23 cellular contexts compared by ENCODE assay signal in genomic region chr21:45857761-45858160, GRCh38.
DNase-seq lines count a peak whose midpoint lies in the region; ATAC-seq, FAIRE-seq and TF ChIP-seq lines count a peak whose summit lies in the region.
"Had no signal": no experiment of that assay in that cellular context is flagged by ENCODE, and none has a peak within 500 bp of the region (broad histone marks: within the 10 kb centered on the region; RNA-seq: fewer than 3 reads in every experiment).

No MANE protein-coding gene starts in this region.

- H3K27ac ChIP-seq in H1 (ENCODE audit: low read depth, low read length), result no peak overlapping the region
- H3K27ac ChIP-seq in neuronal stem cell (replicated peaks; ENCODE audit: low read length), result no peak overlapping the region
- H3K27ac ChIP-seq in lower lobe of right lung, result no peak overlapping the region

- H2BK5ac ChIP-seq in H1 (ENCODE audit: low read depth, low read length) (no peak overlapping the region), neuronal stem cell (ENCODE audit: low read length) (no peak overlapping the region)

- ATAC-seq in activated CD8-positive, alpha-beta memory T cell treated with anti-CD3 and anti-CD28 coated beads, Interleukin-2, amount 10 ng/mL, durations not matched to agents 7 days and 5 days, result no peak
- ATAC-seq in HG02973 (IDR thresholded peaks at IDR 0.05; ENCODE audit: unreplicated experiment), result no peak
- ATAC-seq in lower lobe of right lung, result no peak
- ATAC-seq in HG03442 (IDR thresholded peaks at IDR 0.05; ENCODE audit: unreplicated experiment), result no peak
- ATAC-seq: Panc1 had no signal

- H3K9ac ChIP-seq in H1 (replicated peaks in 1 of 4; ENCODE audit: extremely low read depth in 1 of 4, low read depth in 3 of 4, low read length in 3 of 4) (no peak overlapping the region), neuronal stem cell (ENCODE audit: low read depth, low read length, poor library complexity) (no peak overlapping the region)

- H3K4me1 ChIP-seq in H1 (replicated peaks in 1 of 4; ENCODE audit: control insufficient read depth in 3 of 4, insufficient read depth in 4 of 4, low read length in 3 of 4) (peaks cover 0 to 8% (median 4%) of the 10 kb centered on the region in 4 experiments; a peak in 2 of 7 replicates), neuronal stem cell (ENCODE audit: control insufficient read depth in 2 of 2, insufficient read depth in 1 of 2, low read depth in 1 of 2, low read length in 2 of 2) (peaks cover 0 to 12% of the 10 kb centered on the region in 2 donors), lower lobe of right lung (no peaks in the 10 kb centered on the region)

- H2BK120ac ChIP-seq in H1 (replicated peaks; ENCODE audit: low read depth, low read length) (no peak overlapping the region), neuronal stem cell (ENCODE audit: low read depth, low read length) (no peak overlapping the region)

- no peak overlapping the region for H4K5ac ChIP-seq in H1 (ENCODE audit: insufficient read length, low read depth, low read length)

- peak; percentile 30 for DNase-seq in activated CD8-positive, alpha-beta memory T cell treated with anti-CD3 and anti-CD28 coated beads, Interleukin-2, amount 50 U/mL, for 48 hours
- DNase-seq in activated CD8-positive, alpha-beta memory T cell treated with anti-CD3 and anti-CD28 coated beads, Interleukin-2, amount 10 ng/mL, durations not matched to agents 7 days and 5 days, result no peak
- peak in 1 of 2 experiments; percentile 28 for DNase-seq in H1 (ENCODE audit: low read depth in 1 of 2, low spot score in 2 of 2)
- no peak for DNase-seq in neuronal stem cell (ENCODE audit: low spot score)
- DNase-seq in type B pancreatic cell (ENCODE audit: extremely low spot score, unreplicated experiment), result peak; percentile 60
- no peak for DNase-seq in lower lobe of right lung
- DNase-seq: CD4-positive, CD25-positive, alpha-beta regulatory T cell; COR-L47; DMS 273 treated with DMSO at 0.1 percent for 48 hours; DND-41; Kasumi-1; MG63; NCI-H1048; NCI-H1436 treated with DMSO at 0.1 percent for 48 hours; NCI-H2029; NCI-H2171; NCI-H446 treated with DMSO at 0.1 percent for 48 hours had no signal

- no peaks in the 10 kb centered on the region for H3K4me1 Mint-ChIP-seq in activated CD8-positive, alpha-beta memory T cell treated with anti-CD3 and anti-CD28 coated beads, Interleukin-2, amount 10 ng/mL, durations not matched to agents 7 days and 5 days
- H3K4me1 Mint-ChIP-seq in type B pancreatic cell (ENCODE audit: unreplicated experiment), result peaks cover 9% of the 10 kb centered on the region

- H3K14ac ChIP-seq in H1 (ENCODE audit: insufficient read length), result no peak overlapping the region
- H3K14ac ChIP-seq in neuronal stem cell (ENCODE audit: low read length), result no peak overlapping the region

- H3K36me3 ChIP-seq in H1 (ENCODE audit: control insufficient read depth in 2 of 4, insufficient read depth in 4 of 4, low read length in 3 of 4), result no peaks in the 10 kb centered on the region
- no peaks in the 10 kb centered on the region for H3K36me3 ChIP-seq in neuronal stem cell (replicated peaks in 1 of 2; ENCODE audit: control insufficient read depth in 2 of 2, insufficient read depth in 2 of 2, low read length in 2 of 2)
- no peaks in the 10 kb centered on the region for H3K36me3 ChIP-seq in lower lobe of right lung
- H3K36me3 ChIP-seq: HAP-1, MG63 had no signal

- peaks cover 5% of the 10 kb centered on the region for H3K27me3 Mint-ChIP-seq in activated CD8-positive, alpha-beta memory T cell treated with anti-CD3 and anti-CD28 coated beads, Interleukin-2, amount 10 ng/mL, durations not matched to agents 7 days and 5 days
- peaks cover 3% of the 10 kb centered on the region for H3K27me3 Mint-ChIP-seq in type B pancreatic cell

- no peak for FAIRE-seq in H1 (lab: Jason Lieb, UNC)
- FAIRE-seq: G401.6 had no signal

- no peak overlapping the region for H3K56ac ChIP-seq in H1 (replicated peaks; ENCODE audit: insufficient read length, low read depth, low read length)

- no peak overlapping the region for H3K4me3 Mint-ChIP-seq in activated CD8-positive, alpha-beta memory T cell treated with anti-CD3 and anti-CD28 coated beads, Interleukin-2, amount 10 ng/mL, durations not matched to agents 7 days and 5 days
- no peak overlapping the region for H3K4me3 Mint-ChIP-seq in type B pancreatic cell
- H3K4me3 Mint-ChIP-seq: B cell; CD4-positive, CD25-positive, alpha-beta regulatory T cell had no signal

- H3K4me2 ChIP-seq in H1 (ENCODE audit: insufficient read depth in 1 of 2, low read depth in 2 of 2, low read length in 2 of 2) (no peak overlapping the region), neuronal stem cell (ENCODE audit: insufficient read depth, low read length, poor library complexity, severe bottlenecking) (no peak overlapping the region)

- H2AFZ ChIP-seq in H1 (ENCODE audit: low read length), result no peak overlapping the region
- H2AFZ ChIP-seq in neuronal stem cell (ENCODE audit: low read length), result no peak overlapping the region

- CTCF ChIA-PET in activated CD8-positive, alpha-beta memory T cell treated with anti-CD3 and anti-CD28 coated beads, Interleukin-2, amount 10 ng/mL, durations not matched to agents 7 days and 5 days (lab: Charles Lee), result no interaction called here
- CTCF ChIA-PET in H1 (lab: Charles Lee; ENCODE audit: partially characterized antibody), result interaction anchor here (1.2 to 1.9 kb wide), 4 partner anchors 14 to 96 kb away, joined by 3 to 7 read pairs (median 4); no protein-coding TSS in a partner anchor

- no peaks in the 10 kb centered on the region for H4K20me1 ChIP-seq in H1 (replicated peaks in 1 of 2; ENCODE audit: control insufficient read depth in 1 of 2, insufficient read depth in 2 of 2, low read length in 2 of 2)

- H3K9me3 ChIP-seq in H1 (ENCODE audit: insufficient read depth in 2 of 2, low read depth in 1 of 2, low read length in 1 of 2) (no peaks in the 10 kb centered on the region), neuronal stem cell (replicated peaks in 1 of 2; ENCODE audit: control insufficient read depth in 2 of 2, insufficient read depth in 1 of 2, low read depth in 1 of 2, low read length in 2 of 2) (peaks cover 0 to 4% of the 10 kb centered on the region in 2 donors), lower lobe of right lung (no peaks in the 10 kb centered on the region)
- H3K9me3 ChIP-seq: HAP-1, MG63 had no signal

- no peaks in the 10 kb centered on the region for H3K79me1 ChIP-seq in H1 (ENCODE audit: low read depth, low read length)
- no peaks in the 10 kb centered on the region for H3K79me1 ChIP-seq in neuronal stem cell (ENCODE audit: low read depth, low read length)

- H2BK15ac ChIP-seq in H1 (ENCODE audit: low read length) (0 out of 2 replicates have a peak overlapping the region, but pooled peaks have one; percentile 29), neuronal stem cell (ENCODE audit: low read length) (no peak overlapping the region)

- TF ChIP-seq EP300 in H1 (IDR thresholded peaks at IDR 0.05; ENCODE audit: borderline replicate concordance in 1 of 2, low read depth in 2 of 2, low read length in 2 of 2), result no peak

- no peak overlapping the region; the same call in 1 of the 2 replicates for H3K18ac ChIP-seq in H1 (ENCODE audit: extremely low read depth, low read length)
- H3K18ac ChIP-seq in neuronal stem cell (ENCODE audit: low read length), result peak overlapping the region; percentile 40

- no peak for TF ChIP-seq RAD21 in H1 (IDR thresholded peaks at IDR 0.05 in 1 of 2, conservative IDR thresholded peaks at IDR 0.05 in 1 of 2; ENCODE audit: low read depth in 2 of 2, low read length in 2 of 2)

- 82% methylated on average over 6 of the region's 6 CpGs; no CpG with 5 or more reads in 1 of the 2 experiments for WGBS in H1 (ENCODE audit: extremely low coverage in 1 of 2, insufficient coverage in 1 of 2, insufficient read length in 1 of 2, insufficient replicate concordance in 2 of 2, low coverage in 1 of 2, low lambda C conversion rate in 2 of 2, missing lambda C conversion rate in 1 of 2), 2 experiments
- no CpG with 5 or more reads among the region's 6 CpGs for WGBS in neuronal stem cell (ENCODE audit: extremely low coverage in 2 of 2, insufficient read length in 2 of 2, insufficient replicate concordance in 1 of 2), 2 donors

- H2BK20ac ChIP-seq in H1 (ENCODE audit: low read length), result no peak overlapping the region

- H3K4ac ChIP-seq in H1 (replicated peaks; ENCODE audit: insufficient read length, low read depth, low read length) (no peak overlapping the region), neuronal stem cell (ENCODE audit: low read length) (no peak overlapping the region)

- H3K27ac Mint-ChIP-seq in activated CD8-positive, alpha-beta memory T cell treated with anti-CD3 and anti-CD28 coated beads, Interleukin-2, amount 10 ng/mL, durations not matched to agents 7 days and 5 days, result no peak overlapping the region
- no peak overlapping the region for H3K27ac Mint-ChIP-seq in type B pancreatic cell
- H3K27ac Mint-ChIP-seq: B cell; CD4-positive, CD25-positive, alpha-beta regulatory T cell had no signal

- POLR2A ChIA-PET in H1 (lab: Charles Lee; ENCODE audit: partially characterized antibody), result no interaction called here

- no peaks in the 10 kb centered on the region for H3K36me3 Mint-ChIP-seq in activated CD8-positive, alpha-beta memory T cell treated with anti-CD3 and anti-CD28 coated beads, Interleukin-2, amount 10 ng/mL, durations not matched to agents 7 days and 5 days
- no peaks in the 10 kb centered on the region for H3K36me3 Mint-ChIP-seq in type B pancreatic cell

- no peaks in the 10 kb centered on the region for H3K79me2 ChIP-seq in H1 (ENCODE audit: control insufficient read depth in 1 of 2, insufficient read depth in 2 of 2, low read length in 2 of 2)

- no peak overlapping the region for H3K23ac ChIP-seq in H1 (ENCODE audit: insufficient read length)
- no peak overlapping the region for H3K23ac ChIP-seq in neuronal stem cell (ENCODE audit: low read depth, low read length, poor library complexity)

- no peaks in the 10 kb centered on the region for H3K23me2 ChIP-seq in H1 (ENCODE audit: low read depth, low read length)

- intact Hi-C loops in lower lobe of right lung (cut with DNase I), result no loop called here

- no peak overlapping the region for H4K91ac ChIP-seq in H1 (replicated peaks; ENCODE audit: insufficient read length, low read length)
- H4K91ac ChIP-seq in neuronal stem cell (ENCODE audit: low read depth, low read length, poor library complexity), result no peak overlapping the region

- no peaks in the 10 kb centered on the region for H3K9me3 Mint-ChIP-seq in activated CD8-positive, alpha-beta memory T cell treated with anti-CD3 and anti-CD28 coated beads, Interleukin-2, amount 10 ng/mL, durations not matched to agents 7 days and 5 days (ENCODE audit: low read depth)
- H3K9me3 Mint-ChIP-seq in type B pancreatic cell, result no peaks in the 10 kb centered on the region
- H3K9me3 Mint-ChIP-seq: CD4-positive, CD25-positive, alpha-beta regulatory T cell had no signal

- H3K27me3 ChIP-seq in H1 (replicated peaks in 1 of 4; ENCODE audit: control insufficient read depth in 3 of 4, extremely low read depth in 1 of 4, insufficient read depth in 3 of 4, low read length in 3 of 4) (no peaks in the 10 kb centered on the region), neuronal stem cell (ENCODE audit: control insufficient read depth in 3 of 3, insufficient read depth in 3 of 3, low read depth in 1 of 3, low read length in 3 of 3) (peaks cover 0 to 1% (median 0%) of the 10 kb centered on the region in 3 experiments), lower lobe of right lung (ENCODE audit: low read depth) (no peaks in the 10 kb centered on the region)
- H3K27me3 ChIP-seq: MG63 had no signal

- H3K4me3 ChIP-seq in H1 (ENCODE audit: extremely low read depth in 1 of 4, insufficient read depth in 2 of 4, low read depth in 3 of 4, low read length in 4 of 4) (no peak overlapping the region), neuronal stem cell (ENCODE audit: low read length in 2 of 2) (no peak overlapping the region), lower lobe of right lung (no peak overlapping the region)
- H3K4me3 ChIP-seq: HAP-1, MG63 had no signal

- H2BK12ac ChIP-seq in H1 (ENCODE audit: low read depth, low read length) (no peak overlapping the region; the same call in 1 of the 2 replicates), neuronal stem cell (ENCODE audit: low read length) (no peak overlapping the region)

- H2AK5ac ChIP-seq in H1 (ENCODE audit: low read depth, low read length), result 0 out of 2 replicates have a peak overlapping the region, but pooled peaks have one; percentile 24
- peak overlapping the region; percentile 56 for H2AK5ac ChIP-seq in neuronal stem cell (ENCODE audit: low read depth, low read length)

- no peak for TF ChIP-seq POLR2A in H1 (IDR thresholded peaks at IDR 0.05; ENCODE audit: control extremely low read depth in 1 of 2, low read depth in 2 of 2, low read length in 2 of 2)

- H4K8ac ChIP-seq in H1 (ENCODE audit: extremely low read depth, insufficient read depth, low read length) (peak overlapping the region; percentile 59), neuronal stem cell (ENCODE audit: low read depth, low read length) (peak overlapping the region; percentile 49)

- TF ChIP-seq CTCF in H1 (IDR thresholded peaks at IDR 0.05; ENCODE audit: control extremely low read depth in 1 of 3, insufficient read depth in 1 of 3, low read depth in 1 of 3, low read length in 3 of 3) (no peak), type B pancreatic cell (conservative IDR thresholded peaks at IDR 0.05) (no peak), lower lobe of right lung (IDR thresholded peaks at IDR 0.05) (no peak)

Comparison
In these comparisons a context has a peak if more than half of its experiments do, and no peak if none do; other contexts are left out.
1. DNase-seq: peak in activated CD8-positive, alpha-beta memory T cell treated with anti-CD3 and anti-CD28 coated beads, Interleukin-2, amount 50 U/mL, for 48 hours (single experiment) and type B pancreatic cell (single experiment); none in activated CD8-positive, alpha-beta memory T cell treated with anti-CD3 and anti-CD28 coated beads, Interleukin-2, amount 10 ng/mL, durations not matched to agents 7 days and 5 days (single experiment), neuronal stem cell (single experiment) and lower lobe of right lung (single experiment).